In the genomic region with DNA sequence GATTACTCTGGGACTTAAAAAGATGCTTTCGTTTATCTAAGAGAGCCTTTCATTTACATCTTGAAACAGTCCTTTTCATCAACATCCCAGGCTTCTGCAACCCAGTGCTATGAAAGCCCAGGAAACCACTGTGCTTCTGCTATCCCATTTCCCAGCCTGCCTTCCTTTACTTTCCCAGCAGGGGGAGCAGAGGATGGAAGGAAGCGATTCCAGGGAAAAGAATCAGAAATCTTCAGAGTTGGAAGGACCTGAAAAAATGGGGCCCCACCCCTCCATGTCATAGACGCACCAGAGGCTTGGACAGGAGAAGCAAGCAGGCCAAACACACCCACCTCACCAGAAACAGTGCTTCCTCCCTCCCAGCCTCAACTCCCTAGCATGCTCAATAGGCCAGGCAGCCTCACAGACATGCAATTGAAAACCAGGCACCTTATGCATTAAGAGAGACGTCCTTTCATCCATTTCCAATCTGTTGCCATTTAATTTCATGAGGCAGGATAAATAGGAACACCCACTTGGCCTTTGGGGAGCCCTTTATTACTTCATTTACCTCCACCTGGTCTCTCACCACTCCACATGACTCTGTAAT, we compare ENCODE assay signal across 9 cellular contexts.
DNase-seq lines count a peak whose midpoint lies in the region; ATAC-seq, FAIRE-seq and TF ChIP-seq lines count a peak whose summit lies in the region.
"Had no signal": no experiment of that assay in that cellular context is flagged by ENCODE, and none has a peak within 500 bp of the region (broad histone marks: within the 10 kb centered on the region; RNA-seq: fewer than 3 reads in every experiment).

No MANE protein-coding gene starts in this region.

- no peaks in the 10 kb centered on the region for H3K36me3 ChIP-seq in H7 (replicated peaks; ENCODE audit: control insufficient read depth, insufficient read depth, low read length)
- no peaks in the 10 kb centered on the region for H3K36me3 ChIP-seq in small intestine (ENCODE audit: control insufficient read depth in 2 of 2, insufficient read depth in 2 of 2, low read length in 2 of 2)
- no peaks in the 10 kb centered on the region for H3K36me3 ChIP-seq in ovary

- WGBS in small intestine, 3 donors, result 8 to 26% (median 18%) methylated on average over 4 of the region's 4 CpGs
- WGBS in ovary, 3 donors, result 12 to 28% (median 16%) methylated on average over 4 of the region's 4 CpGs

- TF ChIP-seq POLR2A in ovary (IDR thresholded peaks at IDR 0.05), result no peak

- CTCF ChIA-PET in RWPE1 (lab: Yijun Ruan, JAX), result no interaction called here

- no peaks in the 10 kb centered on the region for H3K4me1 ChIP-seq in small intestine (ENCODE audit: control insufficient read depth in 2 of 2, insufficient read depth in 1 of 2, low read depth in 1 of 2, low read length in 1 of 2)
- H3K4me1 ChIP-seq in ovary (ENCODE audit: insufficient read depth), result no peaks in the 10 kb centered on the region

- intact Hi-C loops in ovary (cut with DNase I), result no loop called here

- TF ChIP-seq CTCF in RWPE1 (conservative IDR thresholded peaks at IDR 0.05; ENCODE audit: low read depth) (peak; percentile 45), ovary (IDR thresholded peaks at IDR 0.05) (no peak)

- H3K4me3 ChIP-seq in H7 (ENCODE audit: insufficient read depth, low read depth, low read length), result no peak overlapping the region
- no peak overlapping the region for H3K4me3 ChIP-seq in small intestine (ENCODE audit: low read depth in 1 of 2, low read length in 2 of 2)
- no peak overlapping the region for H3K4me3 ChIP-seq in ovary

- POLR2A ChIA-PET in RWPE1 (lab: Yijun Ruan, JAX; ENCODE audit: low non-redundant PET), result no interaction called here

- no peaks in the 10 kb centered on the region for H3K9me3 ChIP-seq in small intestine (ENCODE audit: control insufficient read depth, low read depth)
- no peaks in the 10 kb centered on the region for H3K9me3 ChIP-seq in ovary

- no peak for TF ChIP-seq EP300 in ovary (IDR thresholded peaks at IDR 0.05)

- no peak overlapping the region for H3K27ac ChIP-seq in RWPE1
- no peak overlapping the region for H3K27ac ChIP-seq in small intestine (ENCODE audit: low read depth in 1 of 2, low read length in 1 of 2)
- no peak overlapping the region for H3K27ac ChIP-seq in ovary

- FAIRE-seq in small intestine (lab: Jason Lieb, UNC), result no peak

- H3K27me3 ChIP-seq in H7 (ENCODE audit: control insufficient read depth, insufficient read depth, low read length), result no peaks in the 10 kb centered on the region
- no peaks in the 10 kb centered on the region for H3K27me3 ChIP-seq in small intestine (ENCODE audit: control insufficient read depth in 2 of 2, insufficient read depth in 2 of 2, low read length in 2 of 2)
- H3K27me3 ChIP-seq in ovary, result no peaks in the 10 kb centered on the region

- DNase-seq in H7, result peak; percentile 35
- peak; percentile 9 for DNase-seq in RWPE1 (ENCODE audit: low spot score)
- peak; percentile 44 for DNase-seq in glomerular visceral epithelial cell (ENCODE audit: extremely low spot score)
- DNase-seq in small intestine, result peak; percentile 14
- DNase-seq in activated T-cell treated with anti-CD3 and anti-CD28 coated beads for 4 hours, result no peak
- DNase-seq in ovary, result no peak
- DNase-seq: central memory CD4-positive, alpha-beta T cell had no signal

- ATAC-seq in GM19455 (IDR thresholded peaks at IDR 0.05; ENCODE audit: unreplicated experiment) (no peak), GM19351 (IDR thresholded peaks at IDR 0.05; ENCODE audit: unreplicated experiment) (no peak)

Comparison
In these comparisons a context has a peak if more than half of its experiments do, and no peak if none do; other contexts are left out.
1. DNase-seq: peak in H7 (single experiment), RWPE1 (single experiment), glomerular visceral epithelial cell (single experiment) and small intestine (single experiment); none in activated T-cell treated with anti-CD3 and anti-CD28 coated beads for 4 hours (single experiment) and ovary (0 of 5).